In the genomic region with DNA sequence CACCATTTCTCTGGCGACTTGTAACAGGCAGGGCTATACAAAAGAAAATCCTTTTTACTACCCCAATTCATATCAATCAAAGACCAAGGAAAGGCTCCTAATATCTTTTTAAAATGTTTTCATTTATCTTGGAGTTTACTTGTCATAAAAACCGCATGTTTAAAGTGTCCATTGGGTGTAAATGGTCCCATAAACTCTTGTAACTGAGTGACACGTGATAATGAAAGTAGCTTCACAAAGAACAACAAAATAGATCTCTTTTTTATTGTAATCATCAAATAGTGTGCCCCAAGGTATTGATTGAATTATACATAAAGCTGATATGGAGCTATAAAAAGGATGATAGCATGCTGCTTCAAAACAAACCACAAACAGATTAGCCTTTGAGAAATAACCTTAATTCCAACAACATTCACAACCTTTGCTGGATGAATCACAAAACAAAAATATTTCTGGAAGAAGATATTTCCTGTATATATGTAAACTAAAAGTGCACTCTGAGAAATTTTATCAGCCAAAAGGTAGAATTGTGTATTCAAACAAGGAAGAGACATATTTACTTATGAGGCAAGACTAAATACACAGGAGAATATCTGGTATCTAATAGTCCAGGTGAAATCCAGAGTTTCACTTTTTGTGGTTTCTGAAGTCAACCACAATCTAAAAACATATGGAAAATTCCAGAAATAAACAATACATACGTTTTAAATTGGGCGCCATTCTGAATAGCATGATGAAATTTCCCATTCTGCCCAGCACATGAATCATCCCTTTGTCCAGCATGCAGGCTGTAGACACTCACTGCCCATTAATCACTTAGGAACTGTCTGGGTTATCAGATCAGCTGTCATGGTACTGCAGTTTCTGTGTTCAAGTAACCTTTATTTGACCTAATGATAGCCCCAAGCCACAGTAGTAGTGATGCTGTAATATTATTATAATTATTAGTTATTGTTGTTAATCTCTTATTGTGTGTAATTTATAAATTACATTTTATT, we compare ENCODE assay signal across 11 cellular contexts.
DNase-seq lines count a peak whose midpoint lies in the region; TF ChIP-seq lines count a peak whose summit lies in the region.
"Had no signal": no experiment of that assay in that cellular context is flagged by ENCODE, and none has a peak within 500 bp of the region (broad histone marks: within the 10 kb centered on the region; RNA-seq: fewer than 3 reads in every experiment).

No MANE protein-coding gene starts in this region.

- H3K4me2 ChIP-seq in osteoblast (ENCODE audit: insufficient read depth, low read length) = no peak overlapping the region
- H3K4me2 ChIP-seq in neural progenitor cell = no peak overlapping the region

- H3K4me3 Mint-ChIP-seq in neural progenitor cell = no peak overlapping the region

- H3K27me3 Mint-ChIP-seq in neural progenitor cell (ENCODE audit: insufficient read depth, low read depth) = no peaks in the 10 kb centered on the region

- H3K27me3 ChIP-seq in osteoblast (ENCODE audit: insufficient read depth, low read length) (no peaks in the 10 kb centered on the region), neural progenitor cell (no peaks in the 10 kb centered on the region)
- H3K27me3 ChIP-seq: adrenal gland had no signal

- H3K79me2 ChIP-seq in osteoblast (ENCODE audit: insufficient read depth, low read length) (no peaks in the 10 kb centered on the region), neural progenitor cell (ENCODE audit: low read depth) (no peaks in the 10 kb centered on the region)

- no peak overlapping the region for H3K9ac ChIP-seq in neural progenitor cell

- no peaks in the 10 kb centered on the region for H3K9me3 ChIP-seq in osteoblast (ENCODE audit: low read depth, low read length)
- peaks cover 4% of the 10 kb centered on the region for H3K9me3 ChIP-seq in neural progenitor cell (ENCODE audit: low read depth)
- H3K9me3 ChIP-seq: adrenal gland had no signal

- H2AFZ ChIP-seq in osteoblast (ENCODE audit: low read length) (no peak overlapping the region), neural progenitor cell (replicated peaks) (no peak overlapping the region)

- H3F3A ChIP-seq in neural progenitor cell (ENCODE audit: low read depth) = no peaks in the 10 kb centered on the region

- H3K4me1 ChIP-seq in osteoblast (ENCODE audit: insufficient read depth, low read length) = no peaks in the 10 kb centered on the region
- no peaks in the 10 kb centered on the region for H3K4me1 ChIP-seq in neural progenitor cell
- H3K4me1 ChIP-seq: adrenal gland had no signal

- peaks cover 9% of the 10 kb centered on the region for H3K9me3 Mint-ChIP-seq in neural progenitor cell

- peaks cover 7% of the 10 kb centered on the region for H3K4me1 Mint-ChIP-seq in neural progenitor cell

- H3K4me3 ChIP-seq in epithelial cell of esophagus (ENCODE audit: low read length) (no peak overlapping the region), osteoblast (ENCODE audit: insufficient read depth, low read length) (no peak overlapping the region), neural progenitor cell (no peak overlapping the region)
- H3K4me3 ChIP-seq: adrenal gland had no signal

- H3K36me3 ChIP-seq in osteoblast (ENCODE audit: insufficient read depth, low read length) = no peaks in the 10 kb centered on the region
- no peaks in the 10 kb centered on the region for H3K36me3 ChIP-seq in neural progenitor cell
- H3K36me3 ChIP-seq: adrenal gland had no signal

- DNase-seq in HS-5 (ENCODE audit: low read depth) (peak; percentile 48), RWPE1 (ENCODE audit: low spot score) (peak; percentile 13), epithelial cell of esophagus (ENCODE audit: low read depth) (peak; percentile 70), pons (ENCODE audit: low spot score) (peak; percentile 85), activated T-cell treated with anti-CD3 and anti-CD28 coated beads for 4 hours (no peak), osteoblast (ENCODE audit: insufficient read length, low spot score, missing footprints) (no peak), cerebellar cortex (ENCODE audit: low spot score) (no peak), neural progenitor cell (ENCODE audit: low spot score) (no peak)
- DNase-seq: NCI-H526, T-helper 2 cell had no signal

- no peaks in the 10 kb centered on the region for H4K20me1 ChIP-seq in osteoblast (ENCODE audit: insufficient read depth, low read length)
- H4K20me1 ChIP-seq in neural progenitor cell (ENCODE audit: low read depth) = no peaks in the 10 kb centered on the region

- POLR2A ChIA-PET in RWPE1 (lab: Yijun Ruan, JAX; ENCODE audit: low non-redundant PET) = no interaction called here

- H3K27ac Mint-ChIP-seq in neural progenitor cell = no peak overlapping the region

- H3K27ac ChIP-seq in RWPE1 (no peak overlapping the region), osteoblast (ENCODE audit: low read depth, low read length) (no peak overlapping the region), neural progenitor cell (no peak overlapping the region)
- H3K27ac ChIP-seq: adrenal gland had no signal

- TF ChIP-seq CTCF in RWPE1 (conservative IDR thresholded peaks at IDR 0.05; ENCODE audit: low read depth) (no peak), epithelial cell of esophagus (IDR thresholded peaks at IDR 0.05; ENCODE audit: insufficient read depth, low read depth, low read length, missing control alignments) (no peak), osteoblast (IDR thresholded peaks at IDR 0.05; ENCODE audit: extremely low read depth, low read depth, low read length) (no peak), neural progenitor cell (IDR thresholded peaks at IDR 0.05) (no peak)

- H3K36me3 Mint-ChIP-seq in neural progenitor cell = no peaks in the 10 kb centered on the region

- CTCF ChIA-PET in RWPE1 (lab: Yijun Ruan, JAX) = no interaction called here

Comparison
In these comparisons a context has a peak if more than half of its experiments do, and no peak if none do; other contexts are left out.
1. DNase-seq: peak in HS-5 (single experiment), RWPE1 (single experiment), epithelial cell of esophagus (single experiment) and pons (single experiment); none in activated T-cell treated with anti-CD3 and anti-CD28 coated beads for 4 hours (single experiment), osteoblast (single experiment), cerebellar cortex (single experiment) and neural progenitor cell (single experiment).